In genomic region chr1:146034976-146035469, GRCh38 we compare ENCODE assay signal across 1 cellular context.
TF ChIP-seq lines count a peak whose summit lies in the region.

No MANE protein-coding gene starts in this region.

TF ChIP-seq in H1, 55 proteins besides CTCF, POLR2A, EP300 and RAD21:
- no peak for TF ChIP-seq HDAC2 (IDR thresholded peaks at IDR 0.05; ENCODE audit: borderline replicate concordance in 1 of 2, low read depth in 2 of 2, low read length in 2 of 2)
- no peak for TF ChIP-seq USF2 (IDR thresholded peaks at IDR 0.05; ENCODE audit: low read length)
- no peak for TF ChIP-seq TEAD4 (IDR thresholded peaks at IDR 0.05; ENCODE audit: low read depth, low read length)
- TF ChIP-seq SUZ12 (IDR thresholded peaks at IDR 0.05; ENCODE audit: low read length) = no peak
- 0 out of 2 replicates have a peak, but pooled peaks have one; percentile 43 for TF ChIP-seq E2F6 (IDR thresholded peaks at IDR 0.05)
- TF ChIP-seq YY1 (IDR thresholded peaks at IDR 0.05; ENCODE audit: low read depth, low read length) = no peak
- TF ChIP-seq MAX (IDR thresholded peaks at IDR 0.05) = 0 out of 2 replicates have a peak, but pooled peaks have one; percentile 30
- no peak for TF ChIP-seq BACH1 (IDR thresholded peaks at IDR 0.05; ENCODE audit: low read length)
- no peak for TF ChIP-seq ASH2L (IDR thresholded peaks at IDR 0.05; ENCODE audit: low read length)
- TF ChIP-seq CBX8 (IDR thresholded peaks at IDR 0.05; ENCODE audit: borderline replicate concordance, low read depth, low read length) = no peak
- no peak for TF ChIP-seq POLR2AphosphoS5 (IDR thresholded peaks at IDR 0.05; ENCODE audit: low read depth, low read length)
- TF ChIP-seq TBP (IDR thresholded peaks at IDR 0.05; ENCODE audit: low read depth, low read length) = no peak
- no peak for TF ChIP-seq BCL11A (IDR thresholded peaks at IDR 0.05; ENCODE audit: low read depth in 2 of 2, low read length in 2 of 2)
